9 cellular contexts compared by ENCODE assay signal in genomic region chr2:14944562-14945346, GRCh38.
DNase-seq lines count a peak whose midpoint lies in the region; ATAC-seq, FAIRE-seq and TF ChIP-seq lines count a peak whose summit lies in the region.
"Had no signal": no experiment of that assay in that cellular context is flagged by ENCODE, and none has a peak within 500 bp of the region (broad histone marks: within the 10 kb centered on the region; RNA-seq: fewer than 3 reads in every experiment).

No MANE protein-coding gene starts in this region.

- intact Hi-C loops in activated CD8-positive, alpha-beta T cell treated with anti-CD3 and anti-CD28 coated beads for 36 hours (cut with micrococcal nuclease), result no loop called here

- FAIRE-seq in H54 (lab: Jason Lieb, UNC), result no peak

- no peak overlapping the region for H3K27ac Mint-ChIP-seq in activated CD8-positive, alpha-beta T cell treated with anti-CD3 and anti-CD28 coated beads for 36 hours
- H3K27ac Mint-ChIP-seq: IgD-negative memory B cell had no signal

- no peak for ATAC-seq in activated CD8-positive, alpha-beta T cell treated with anti-CD3 and anti-CD28 coated beads for 36 hours

- POLR2A ChIA-PET in activated CD8-positive, alpha-beta T cell treated with anti-CD3 and anti-CD28 coated beads for 36 hours (lab: Charles Lee), result no interaction called here

- no peak for TF ChIP-seq POLR2A in H54 (IDR thresholded peaks at IDR 0.05; ENCODE audit: low read depth, low read length)
- TF ChIP-seq POLR2A in erythroblast (IDR thresholded peaks at IDR 0.05; ENCODE audit: low read length), result no peak

- no peaks in the 10 kb centered on the region for H3K36me3 Mint-ChIP-seq in activated CD8-positive, alpha-beta T cell treated with anti-CD3 and anti-CD28 coated beads for 36 hours (ENCODE audit: low read depth)
- H3K36me3 Mint-ChIP-seq: IgD-negative memory B cell had no signal

- peaks cover 9% of the 10 kb centered on the region for H3K9me3 Mint-ChIP-seq in activated CD8-positive, alpha-beta T cell treated with anti-CD3 and anti-CD28 coated beads for 36 hours

- DNase-seq in EL (peak; percentile 31), H54 (ENCODE audit: insufficient read length, low spot score) (peak; percentile 5), NCI-H2107 treated with DMSO at 0.1 percent for 48 hours (lab: John Stamatoyannopoulos, UW; ENCODE audit: unreplicated experiment) (peak; percentile 32), erythroblast (lab: John Stamatoyannopoulos, UW) (peak; percentile 2 to 19), middle frontal gyrus (ENCODE audit: extremely low spot score, low spot score) (no peak)
- DNase-seq in activated CD8-positive, alpha-beta memory T cell treated with anti-CD3 and anti-CD28 coated beads, Interleukin-2, amount 50 U/mL, for 4 hours, result no peak
- no peak for DNase-seq in stimulated activated CD4-positive, alpha-beta T cell treated with anti-CD3 and anti-CD28 coated beads, Interleukin-4, amount 100 ng/mL, for 1 hour
- DNase-seq in activated CD8-positive, alpha-beta T cell treated with anti-CD3 and anti-CD28 coated beads for 36 hours, result no peak

- CTCF ChIA-PET in activated CD8-positive, alpha-beta T cell treated with anti-CD3 and anti-CD28 coated beads for 36 hours (lab: Charles Lee), result interaction anchor here (1.0 kb wide), 1 partner anchor 41 kb away, joined by 5 read pairs; no protein-coding TSS in a partner anchor

- no peaks in the 10 kb centered on the region for H3K4me1 Mint-ChIP-seq in activated CD8-positive, alpha-beta T cell treated with anti-CD3 and anti-CD28 coated beads for 36 hours (ENCODE audit: low read depth)
- H3K4me1 Mint-ChIP-seq: IgD-negative memory B cell had no signal

- TF ChIP-seq CTCF in activated CD8-positive, alpha-beta T cell treated with anti-CD3 and anti-CD28 coated beads for 36 hours (IDR thresholded peaks at IDR 0.05), result no peak

- H3K27me3 Mint-ChIP-seq in activated CD8-positive, alpha-beta T cell treated with anti-CD3 and anti-CD28 coated beads for 36 hours, result peaks cover 4% of the 10 kb centered on the region
- H3K27me3 Mint-ChIP-seq: IgD-negative memory B cell had no signal

- H3K4me3 Mint-ChIP-seq in activated CD8-positive, alpha-beta T cell treated with anti-CD3 and anti-CD28 coated beads for 36 hours, result no peak overlapping the region
- H3K4me3 Mint-ChIP-seq: IgD-negative memory B cell had no signal

Comparison
In these comparisons a context has a peak if more than half of its experiments do, and no peak if none do; other contexts are left out.
1. DNase-seq: peak in EL (single experiment), H54 (single experiment), NCI-H2107 treated with DMSO at 0.1 percent for 48 hours (single experiment) and erythroblast (2 of 2); none in activated CD8-positive, alpha-beta memory T cell treated with anti-CD3 and anti-CD28 coated beads, Interleukin-2, amount 50 U/mL, for 4 hours (single experiment), stimulated activated CD4-positive, alpha-beta T cell treated with anti-CD3 and anti-CD28 coated beads, Interleukin-4, amount 100 ng/mL, for 1 hour (single experiment), activated CD8-positive, alpha-beta T cell treated with anti-CD3 and anti-CD28 coated beads for 36 hours (single experiment) and middle frontal gyrus (single experiment).